In the genomic region with DNA sequence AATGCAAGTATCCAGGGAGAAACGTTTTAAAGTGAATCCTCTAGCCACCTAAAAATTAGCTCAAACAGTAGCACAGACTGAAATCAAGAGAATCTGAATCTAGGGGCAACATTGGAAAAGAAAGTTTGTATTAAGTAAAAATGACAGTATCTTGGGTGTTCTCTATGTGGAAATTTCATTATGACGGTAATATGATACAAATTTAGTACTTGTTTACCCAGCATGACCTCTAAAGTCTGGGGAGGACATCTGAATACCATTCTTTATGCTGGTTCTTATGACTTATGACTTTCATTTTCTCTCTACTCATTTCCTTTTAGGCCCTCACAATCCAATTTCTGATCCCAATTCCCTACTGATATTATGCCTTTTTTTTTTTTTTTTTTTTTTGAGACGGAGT, we compare ENCODE assay signal across 17 cellular contexts. TPM values are rescaled to one million over a fixed set of nuclear protein-coding genes. Genes with fewer than 3 reads are reported as not detected.
A peak's percentile ranks its signal among the peaks of the same experiment; 100 is the strongest.
DNase-seq lines count a peak whose midpoint lies in the region; ATAC-seq and TF ChIP-seq lines count a peak whose summit lies in the region.
"Had no signal": no experiment of that assay in that cellular context is flagged by ENCODE, and none has a peak within 500 bp of the region (broad histone marks: within the 10 kb centered on the region; RNA-seq: fewer than 3 reads in every experiment).

No MANE protein-coding gene starts in this region.

- no peak overlapping the region for H3K4me3 ChIP-seq in ACC112 (ENCODE audit: low read depth, low read length)
- no peak overlapping the region for H3K4me3 ChIP-seq in adipocyte (ENCODE audit: low read length)
- no peak overlapping the region for H3K4me3 ChIP-seq in parathyroid adenoma (ENCODE audit: low read depth, low read length)
- H3K4me3 ChIP-seq: A549, BLaER1, GM23338 had no signal

- no peak overlapping the region for H3K4me2 ChIP-seq in parathyroid adenoma (ENCODE audit: low read length)
- H3K4me2 ChIP-seq: A549, BLaER1, GM23338 had no signal

- no peak overlapping the region for H3K27ac ChIP-seq in ACC112 (ENCODE audit: low read depth, low read length)
- H3K27ac ChIP-seq in parathyroid adenoma: peak overlapping the region; percentile 47
- H3K27ac ChIP-seq in foreskin keratinocyte: no peak overlapping the region
- H3K27ac ChIP-seq: 22Rv1, A549, BLaER1 had no signal

- H2AFZ ChIP-seq in ACC112 (ENCODE audit: low read length, unreplicated experiment) (peak overlapping the region; percentile 51), parathyroid adenoma (peak overlapping the region; percentile 19)
- H2AFZ ChIP-seq: GM23338 had no signal

- H3K27me3 ChIP-seq in ACC112 (ENCODE audit: insufficient read depth, low read length): no peaks in the 10 kb centered on the region
- H3K27me3 ChIP-seq in adipocyte (replicated peaks; ENCODE audit: control insufficient read depth, insufficient read depth, low read length): no peaks in the 10 kb centered on the region
- H3K27me3 ChIP-seq in parathyroid adenoma (ENCODE audit: control insufficient read depth, insufficient read depth, low read length): no peaks in the 10 kb centered on the region
- H3K27me3 ChIP-seq in foreskin keratinocyte: peaks cover 62% of the 10 kb centered on the region
- H3K27me3 ChIP-seq: BLaER1 had no signal

- no peak for TF ChIP-seq CTCF in parathyroid adenoma (IDR thresholded peaks at IDR 0.05)
- TF ChIP-seq CTCF in foreskin keratinocyte (conservative IDR thresholded peaks at IDR 0.05): no peak

- H3K36me3 ChIP-seq in ACC112 (ENCODE audit: insufficient read depth, low read length): no peaks in the 10 kb centered on the region
- H3K36me3 ChIP-seq in adipocyte (ENCODE audit: control insufficient read depth, insufficient read depth, low read length, severe bottlenecking): no peaks in the 10 kb centered on the region
- H3K36me3 ChIP-seq in parathyroid adenoma (ENCODE audit: control insufficient read depth, insufficient read depth, low read length): no peaks in the 10 kb centered on the region
- H3K36me3 ChIP-seq: BLaER1 had no signal

- peaks cover 28% of the 10 kb centered on the region for H3K4me1 ChIP-seq in ACC112 (ENCODE audit: control insufficient read depth, insufficient read depth, low read length, unreplicated experiment)
- H3K4me1 ChIP-seq in adipocyte (ENCODE audit: control insufficient read depth, insufficient read depth, low read length): peaks cover 45% of the 10 kb centered on the region
- H3K4me1 ChIP-seq in parathyroid adenoma: peaks cover 39% of the 10 kb centered on the region
- H3K4me1 ChIP-seq in foreskin keratinocyte: no peaks in the 10 kb centered on the region
- H3K4me1 ChIP-seq: A549, BLaER1 had no signal

- ATAC-seq in foreskin keratinocyte: no peak
- ATAC-seq: A549, GM23338, HCT116 had no signal

- DNase-seq in adipocyte (ENCODE audit: low read depth) (peak; percentile 39), fibroblast of gingiva (ENCODE audit: low read depth) (peak; percentile 24), EL (no peak), foreskin keratinocyte (no peak), epidermal melanocyte (ENCODE audit: insufficient read length, low spot score) (no peak)
- DNase-seq: CD4-positive, alpha-beta memory T cell; DMS79 treated with DMSO at 0.1 percent for 48 hours; IMR-90 had no signal

- no peaks in the 10 kb centered on the region for H3K9me3 ChIP-seq in adipocyte (ENCODE audit: control insufficient read depth, low read length)
- no peaks in the 10 kb centered on the region for H3K9me3 ChIP-seq in parathyroid adenoma (ENCODE audit: control insufficient read depth, low read length)
- H3K9me3 ChIP-seq: A549, BLaER1 had no signal

- no peaks in the 10 kb centered on the region for H3K79me2 ChIP-seq in ACC112 (ENCODE audit: control insufficient read depth, insufficient read depth, low read length, unreplicated experiment)
- H3K79me2 ChIP-seq in parathyroid adenoma: no peaks in the 10 kb centered on the region

- peak overlapping the region; percentile 35 for H3K9ac ChIP-seq in adipocyte (ENCODE audit: low read length)
- H3K9ac ChIP-seq in parathyroid adenoma: no peak overlapping the region
- H3K9ac ChIP-seq: BLaER1 had no signal

RNA-seq across cellular contexts. Expression of a gene that starts 14.0 kb away (rescaled TPM):
- not detected in 2 replicates for total RNA-seq in foreskin keratinocyte
- not detected in 2 replicates for polyA plus RNA-seq in foreskin keratinocyte
- total RNA-seq: G401, GM23338, IMR-90 had no signal
- polyA plus RNA-seq: A549, AG04450, IMR-90 had no signal

RNA-seq across cellular contexts. Expression of a gene that starts 38.2 kb away (rescaled TPM):
- not detected in 2 replicates for total RNA-seq in foreskin keratinocyte
- polyA plus RNA-seq in foreskin keratinocyte: not detected in 2 replicates
- total RNA-seq: G401, GM23338, IMR-90 had no signal
- polyA plus RNA-seq: AG04450, GM23338, IMR-90 had no signal

RNA-seq across cellular contexts. Expression of a gene that starts 40.3 kb away (rescaled TPM):
- 111 and 175 TPM in 2 replicates for total RNA-seq in foreskin keratinocyte
- 77.3 and 104 TPM in 2 replicates for polyA plus RNA-seq in foreskin keratinocyte

Comparison
In these comparisons a context has a peak if more than half of its experiments do, and no peak if none do; other contexts are left out.
1. DNase-seq: peak in adipocyte (single experiment) and fibroblast of gingiva (single experiment); none in EL (single experiment), foreskin keratinocyte (0 of 2) and epidermal melanocyte (single experiment).